In genomic region chr3:194588236-194588635, GRCh38 we compare ENCODE assay signal across 16 cellular contexts. TPM values are rescaled to one million over a fixed set of nuclear protein-coding genes. Genes with fewer than 3 reads are reported as not detected.
DNase-seq lines count a peak whose midpoint lies in the region; ATAC-seq, FAIRE-seq and TF ChIP-seq lines count a peak whose summit lies in the region.
"Had no signal": no experiment of that assay in that cellular context is flagged by ENCODE, and none has a peak within 500 bp of the region (broad histone marks: within the 10 kb centered on the region; RNA-seq: fewer than 3 reads in every experiment).

No MANE protein-coding gene starts in this region.

- no peak overlapping the region for H3K27ac Mint-ChIP-seq in activated CD4-positive, alpha-beta memory T cell treated with anti-CD3 and anti-CD28 coated beads for 36 hours

- no peaks in the 10 kb centered on the region for H3K27me3 ChIP-seq in IMR-90 (ENCODE audit: control insufficient read depth, insufficient read depth, low read length)
- no peaks in the 10 kb centered on the region for H3K27me3 ChIP-seq in K562 (ENCODE audit: control insufficient read depth in 2 of 2, insufficient read depth in 2 of 2, low read length in 2 of 2)
- no peaks in the 10 kb centered on the region for H3K27me3 ChIP-seq in osteoblast (ENCODE audit: insufficient read depth, low read length)
- H3K27me3 ChIP-seq: SJCRH30 had no signal

- H2BK5ac ChIP-seq in IMR-90 (ENCODE audit: low read depth, low read length, poor library complexity, severe bottlenecking) = no peak overlapping the region

- H2AK5ac ChIP-seq in IMR-90 (ENCODE audit: low read depth, low read length) = peak overlapping the region; percentile 52

- H3K79me2 ChIP-seq in K562 (ENCODE audit: control insufficient read depth, insufficient read depth, low read length) = peaks cover 13% of the 10 kb centered on the region
- H3K79me2 ChIP-seq in osteoblast (ENCODE audit: insufficient read depth, low read length) = peaks cover 11% of the 10 kb centered on the region

- no peaks in the 10 kb centered on the region for H3K9me3 ChIP-seq in IMR-90 (ENCODE audit: control insufficient read depth, insufficient read depth, low read length)
- H3K9me3 ChIP-seq in K562 (replicated peaks; ENCODE audit: control insufficient read depth, insufficient read depth, low read depth, low read length) = no peaks in the 10 kb centered on the region
- no peaks in the 10 kb centered on the region for H3K9me3 ChIP-seq in osteoblast (ENCODE audit: low read depth, low read length)
- H3K9me3 ChIP-seq: SJCRH30 had no signal

- dilution Hi-C loops in IMR-90 (cut with HindIII; ENCODE audit: low sequenced_read_pairs, unreplicated experiment) = no loop called here

- H2BK120ac ChIP-seq in IMR-90 (ENCODE audit: low read depth, low read length) = no peak overlapping the region

- H3K36me3 ChIP-seq in IMR-90 (ENCODE audit: control insufficient read depth, insufficient read depth, low read length) = peaks cover 16% of the 10 kb centered on the region
- H3K36me3 ChIP-seq in K562 (ENCODE audit: control insufficient read depth, insufficient read depth, low read length) = peaks cover 20% of the 10 kb centered on the region; the same call in 2 of the 3 replicates
- peaks cover 32% of the 10 kb centered on the region for H3K36me3 ChIP-seq in osteoblast (ENCODE audit: insufficient read depth, low read length)

- H2AK9ac ChIP-seq in IMR-90 (replicated peaks; ENCODE audit: low read depth, low read length, poor library complexity) = peak overlapping the region; percentile 18

- TF ChIP-seq RAD21 in IMR-90 (IDR thresholded peaks at IDR 0.05; ENCODE audit: low read length) (no peak), K562 (CRISPR knock-in tag; conservative IDR thresholded peaks at IDR 0.05 in 1 of 2, IDR thresholded peaks at IDR 0.05 in 1 of 2) (no peak)

- no peak overlapping the region for H4K5ac ChIP-seq in IMR-90 (ENCODE audit: low read depth, low read length)

- H2BK15ac ChIP-seq in IMR-90 (ENCODE audit: low read depth, low read length) = no peak overlapping the region

- H3K4me1 Mint-ChIP-seq in activated CD4-positive, alpha-beta memory T cell treated with anti-CD3 and anti-CD28 coated beads for 36 hours (ENCODE audit: low read depth) = peaks cover 27% of the 10 kb centered on the region

- WGBS in IMR-90 (ENCODE audit: extremely low coverage in 2 of 2, insufficient read length in 1 of 2), 2 experiments = 81% methylated on average over 12 of the region's 13 CpGs; no CpG with 5 or more reads in 1 of the 2 experiments
- WGBS in K562 (ENCODE audit: insufficient coverage, low coverage, missing lambda C conversion rate) = 82% methylated on average over 13 of the region's 13 CpGs

- no peak overlapping the region for H3K23ac ChIP-seq in IMR-90 (ENCODE audit: low read depth, low read length)

- H3K27ac ChIP-seq in IMR-90 (ENCODE audit: insufficient read depth, low read length) = no peak overlapping the region
- H3K27ac ChIP-seq in K562 (ENCODE audit: extremely low read depth, low read depth, low read length) = no peak overlapping the region
- peak overlapping the region; percentile 97 for H3K27ac ChIP-seq in osteoblast (ENCODE audit: low read depth, low read length)
- H3K27ac ChIP-seq: PC-9, SJCRH30 had no signal

- H3K36me3 Mint-ChIP-seq in activated CD4-positive, alpha-beta memory T cell treated with anti-CD3 and anti-CD28 coated beads for 36 hours = no peaks in the 10 kb centered on the region

- H2AFZ ChIP-seq in IMR-90 (replicated peaks; ENCODE audit: low read length, poor library complexity) (no peak overlapping the region), K562 (ENCODE audit: low read depth, low read length) (no peak overlapping the region), osteoblast (ENCODE audit: low read length) (no peak overlapping the region)
- H2AFZ ChIP-seq: PC-9 had no signal

- no peak overlapping the region for H3K4me3 Mint-ChIP-seq in activated CD4-positive, alpha-beta memory T cell treated with anti-CD3 and anti-CD28 coated beads for 36 hours

- H3K9ac ChIP-seq in IMR-90 (ENCODE audit: low read depth, low read length) (no peak overlapping the region), K562 (ENCODE audit: insufficient read depth in 1 of 2, low read depth in 2 of 2, low read length in 2 of 2) (no peak overlapping the region)

- H2BK20ac ChIP-seq in IMR-90 (ENCODE audit: low read depth, low read length) = no peak overlapping the region

- H3K9me1 ChIP-seq in IMR-90 (ENCODE audit: insufficient read depth, low read length) = peaks cover 28% of the 10 kb centered on the region
- H3K9me1 ChIP-seq in K562 (ENCODE audit: control insufficient read depth, insufficient read depth, low read length) = no peaks in the 10 kb centered on the region

- peaks cover 4% of the 10 kb centered on the region for H3K9me3 Mint-ChIP-seq in activated CD4-positive, alpha-beta memory T cell treated with anti-CD3 and anti-CD28 coated beads for 36 hours

- no peak overlapping the region for H3K4me3 ChIP-seq in IMR-90 (ENCODE audit: insufficient read depth, low read depth, low read length)
- no peak overlapping the region for H3K4me3 ChIP-seq in K562
- no peak overlapping the region for H3K4me3 ChIP-seq in osteoblast (ENCODE audit: insufficient read depth, low read length)
- H3K4me3 ChIP-seq: PC-9, SJCRH30 had no signal

- BruUV-seq in IMR-90 (replicated peaks; lab: Mats Ljungman, UMichigan) = no TSS peak
- BruUV-seq in K562 (replicated peaks; lab: Mats Ljungman, UMichigan) = no TSS peak

- CTCF ChIA-PET in IMR-90 (lab: Yijun Ruan, JAX) = interaction anchor here (0.8 to 1.0 kb wide), 2 partner anchors 13 to 116 kb away, joined by 3 read pairs; no protein-coding TSS in a partner anchor
- CTCF ChIA-PET in K562 (lab: Yijun Ruan, JAX; ENCODE audit: low intra/inter-chr PET ratio) = no interaction called here
- CTCF ChIA-PET in activated CD4-positive, alpha-beta memory T cell treated with anti-CD3 and anti-CD28 coated beads for 36 hours (lab: Charles Lee) = interaction anchor here (0.8 to 2.5 kb wide), 3 partner anchors 26 to 255 kb away, joined by 3 to 12 read pairs (median 3); no protein-coding TSS in a partner anchor

- no peak for FAIRE-seq in K562 (lab: Jason Lieb, UNC)

- POLR2A ChIA-PET in IMR-90 (lab: Charles Lee; ENCODE audit: unreplicated experiment) = no interaction called here
- POLR2A ChIA-PET in K562 (lab: Yijun Ruan, JAX) = interaction anchor here (0.6 to 1.1 kb wide), 6 partner anchors 9 to 843 kb away, joined by 3 to 4 read pairs (median 3); no protein-coding TSS in a partner anchor
- POLR2A ChIA-PET in activated CD4-positive, alpha-beta memory T cell treated with anti-CD3 and anti-CD28 coated beads for 36 hours (lab: Charles Lee) = no interaction called here

- in situ Hi-C loops in IMR-90 (cut with MboI; ENCODE audit: low sequenced_read_pairs) (loop anchor here (5.0 kb wide), 1 partner anchor 106 kb away; no protein-coding TSS in a partner anchor), K562 (cut with MboI) (loop anchor here (10.0 kb wide), 1 partner anchor 253 kb away; no protein-coding TSS in a partner anchor)

- H3K4me1 ChIP-seq in IMR-90 (ENCODE audit: control insufficient read depth, insufficient read depth, low read length) (peaks cover 7% of the 10 kb centered on the region), K562 (replicated peaks in 1 of 2; ENCODE audit: control insufficient read depth in 2 of 2, insufficient read depth in 2 of 2, low read length in 2 of 2) (peaks cover 0 to 11% of the 10 kb centered on the region in 2 experiments; a peak in 3 of 5 replicates), osteoblast (ENCODE audit: insufficient read depth, low read length) (peaks cover 50% of the 10 kb centered on the region)

- H4K20me1 ChIP-seq in IMR-90 (ENCODE audit: insufficient read depth, low read length) (no peaks in the 10 kb centered on the region), K562 (replicated peaks; ENCODE audit: control insufficient read depth, insufficient read depth, low read length) (no peaks in the 10 kb centered on the region), osteoblast (ENCODE audit: insufficient read depth, low read length) (no peaks in the 10 kb centered on the region)

- no peaks in the 10 kb centered on the region for H3K27me3 Mint-ChIP-seq in activated CD4-positive, alpha-beta memory T cell treated with anti-CD3 and anti-CD28 coated beads for 36 hours

- H3K14ac ChIP-seq in IMR-90 (replicated peaks; ENCODE audit: low read depth, low read length) = no peak overlapping the region

- H3K18ac ChIP-seq in IMR-90 (ENCODE audit: low read depth, low read length) = no peak overlapping the region

- no peak overlapping the region for H3K4ac ChIP-seq in IMR-90 (ENCODE audit: low read depth, low read length)

- TF ChIP-seq POLR2A in IMR-90 (IDR thresholded peaks at IDR 0.05; ENCODE audit: low read depth, low read length) (no peak), K562 (conservative IDR thresholded peaks at IDR 0.05) (no peak)

- ATAC-seq in IMR-90 (ENCODE audit: low read depth) (no peak), K562 (no peak), esophagus mucosa (peak; percentile 47)

- H4K91ac ChIP-seq in IMR-90 (ENCODE audit: insufficient read depth, low read depth, low read length) = peak overlapping the region; percentile 52; the same call in 1 of the 2 replicates

- no peak for TF ChIP-seq EP300 in K562 (IDR thresholded peaks at IDR 0.05; ENCODE audit: low read length)

- H3K4me2 ChIP-seq in IMR-90 (ENCODE audit: low read depth, low read length) = no peak overlapping the region
- no peak overlapping the region for H3K4me2 ChIP-seq in K562 (ENCODE audit: insufficient read depth, low read length)
- no peak overlapping the region for H3K4me2 ChIP-seq in osteoblast (ENCODE audit: insufficient read depth, low read length)
- H3K4me2 ChIP-seq: PC-9 had no signal

- TF ChIP-seq CTCF in IMR-90 (conservative IDR thresholded peaks at IDR 0.05; ENCODE audit: low read depth, low read length) = no peak
- TF ChIP-seq CTCF in K562 (IDR thresholded peaks at IDR 0.05 in 2 of 3, conservative IDR thresholded peaks at IDR 0.05 in 1 of 3; ENCODE audit: insufficient read depth in 2 of 3, low read depth in 1 of 3, low read length in 3 of 3) = no peak
- TF ChIP-seq CTCF in osteoblast (IDR thresholded peaks at IDR 0.05; ENCODE audit: extremely low read depth, low read depth, low read length) = no peak
- TF ChIP-seq CTCF in GM10266 (IDR thresholded peaks at IDR 0.05; ENCODE audit: control insufficient read depth, insufficient read depth, low read depth, missing control alignments) = no peak

- peaks cover 24 to 67% of the 10 kb centered on the region in 2 experiments for H3K79me1 ChIP-seq in IMR-90 (ENCODE audit: low read depth in 1 of 2, low read length in 2 of 2)

- intact Hi-C loops in IMR-90 (cut with micrococcal nuclease) (no loop called here), K562 (cut with micrococcal nuclease) (no loop called here), head of caudate nucleus (cut with DNase I) (no loop called here)
- intact Hi-C loops in activated CD4-positive, alpha-beta memory T cell treated with anti-CD3 and anti-CD28 coated beads for 36 hours (cut with micrococcal nuclease) = no loop called here

- no peak for DNase-seq in IMR-90
- DNase-seq in K562 (ENCODE audit: extremely low read depth in 1 of 4, low spot score in 3 of 4) = no peak
- DNase-seq in osteoblast (ENCODE audit: insufficient read length, low spot score, missing footprints) = peak; percentile 73
- no peak for DNase-seq in GM10266 (ENCODE audit: extremely low spot score)
- no peak for DNase-seq in NCI-H82 (lab: John Stamatoyannopoulos, UW)
- DNase-seq in activated CD4-positive, alpha-beta memory T cell treated with anti-CD3 and anti-CD28 coated beads for 36 hours = no peak
- no peak for DNase-seq in head of caudate nucleus
- DNase-seq: DND-41, KG1, NCI-H1417, NCI-H187, NCI-H2107, NCI-H524, PC-9, SJCRH30 had no signal

- no peak overlapping the region for H4K8ac ChIP-seq in IMR-90 (ENCODE audit: low read depth in 2 of 2, low read length in 2 of 2)

- H3K56ac ChIP-seq in IMR-90 (ENCODE audit: extremely low read depth, insufficient read depth, low read length) = no peak overlapping the region

RNA-seq across cellular contexts. Expression of gene TMEM44, which starts 45.0 kb away (rescaled TPM):
- 7.8 and 9.7 TPM in 2 replicates for total RNA-seq in IMR-90 (2012; rRNA removed)
- 22.4 and 24.2 TPM in 2 replicates for polyA plus RNA-seq in IMR-90 (2012; rRNA removed)
- 13.9 and 18.1 TPM in 2 replicates for polyA plus RNA-seq in IMR-90 (2012; cell fraction: cytosol; rRNA removed)
- 104 and 111 TPM in 2 replicates for polyA plus RNA-seq in IMR-90 (2012; cell fraction: nucleus; rRNA removed; ENCODE audit: low replicate concordance)
- total RNA-seq in K562 (2011; cell fraction: chromatin; rRNA removed; ENCODE audit: low replicate concordance) = 57.1 and 107 TPM in 2 replicates
- 59.7 and 67.4 TPM in 2 replicates for total RNA-seq in K562 (2011; cell fraction: nucleolus; rRNA removed)
- 57.2 and 61.1 TPM in 2 replicates for total RNA-seq in K562 (2011; cell fraction: nucleoplasm; rRNA removed)
- 13.1 and 13.8 TPM in 2 replicates for total RNA-seq in K562 (2014; rRNA removed)
- 6.0 and 7.2 TPM in 2 replicates for total RNA-seq in K562 (2014; rRNA removed; fragmentation: Illumina TruSeq; extraction: Trizol)
- 7.5 TPM in 2 replicates for total RNA-seq in K562 (2015; rRNA removed; fragmentation: Illumina TruSeq; extraction: Trizol)
- 16.9 and 18.1 TPM in 2 replicates for total RNA-seq in K562 (2021)
- polyA plus RNA-seq in K562 (2011; rRNA removed) = 13.5 and 14.5 TPM in 2 replicates
- polyA plus RNA-seq in K562 (2011; cell fraction: cytosol; rRNA removed) = 11.8 and 16.3 TPM in 2 replicates
- 44.6 and 76.9 TPM in 2 replicates for polyA plus RNA-seq in K562 (2011; cell fraction: nucleus; rRNA removed)
- polyA plus RNA-seq in K562 (2012) = 9.8 and 17.5 TPM in 2 replicates
- polyA plus RNA-seq in K562 (2014; fragmentation: Illumina TruSeq; extraction: Trizol) = 11.3 and 12.4 TPM in 2 replicates
- 1 to 10 TPM in 1 of 2 experiments, under 1 TPM in 1; 0.53 to 1.7 TPM for polyA plus RNA-seq in K562 (2014; fragmentation: Nextera tagmentation; extraction: Ambion mirVana)
- 15.5 and 16.2 TPM in 2 replicates for polyA plus RNA-seq in K562 (2014; rRNA removed)
- polyA minus RNA-seq in K562 (2011; rRNA and poly(A)+ RNA removed) = 9.1 and 13.7 TPM in 2 replicates
- 7.7 and 7.8 TPM in 2 replicates for polyA minus RNA-seq in K562 (2011; cell fraction: cytosol; rRNA and poly(A)+ RNA removed)
- polyA minus RNA-seq in K562 (2011; cell fraction: nucleus; rRNA and poly(A)+ RNA removed) = 13.4 and 18.8 TPM in 2 replicates
- total RNA-seq in esophagus mucosa = 7.9 TPM
- 18.8 and 20.3 TPM in 2 replicates for total RNA-seq in osteoblast
- total RNA-seq in activated CD4-positive, alpha-beta memory T cell treated with anti-CD3 and anti-CD28 coated beads for 36 hours = 1 to 10 TPM; 4.0 to 5.8 TPM
